ENCODE assay signal across 8 cellular contexts in the genomic region with DNA sequence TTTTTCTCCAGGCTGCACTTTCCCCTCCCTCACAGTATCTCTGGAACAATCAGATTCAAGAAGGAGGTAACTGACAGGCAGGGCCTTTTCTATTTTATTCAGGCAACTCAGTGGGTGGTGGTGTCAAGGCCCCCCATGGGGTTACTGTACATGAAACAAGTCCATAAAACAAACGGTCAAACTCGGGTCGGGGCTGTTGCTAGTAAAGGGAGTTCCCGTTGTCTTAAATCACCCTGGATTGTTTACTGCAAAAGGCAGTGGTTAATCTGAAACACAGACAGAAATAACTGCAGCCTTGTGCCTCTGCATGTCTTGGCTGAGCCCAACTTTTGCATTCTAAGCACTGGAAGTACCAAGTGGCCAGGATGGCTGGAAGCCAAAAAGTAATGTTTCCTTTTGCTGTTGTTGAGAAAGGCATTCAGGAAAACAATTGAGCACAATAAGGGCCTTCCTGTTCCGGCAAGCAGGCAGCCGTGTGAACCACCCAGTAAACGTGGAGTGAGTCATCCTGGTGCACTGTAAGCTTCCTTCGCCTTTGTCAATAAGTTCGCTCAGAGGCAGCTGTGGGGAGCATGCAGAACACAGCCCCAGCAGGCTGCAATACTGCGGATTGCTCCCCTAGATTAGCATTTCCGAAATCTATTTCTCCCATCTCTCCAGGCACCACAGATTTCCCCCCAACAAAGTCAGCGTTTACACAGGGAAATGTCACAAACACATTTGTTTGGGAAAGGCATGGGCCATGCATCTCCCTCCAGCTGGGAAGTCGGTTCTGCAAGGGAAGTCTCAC.
DNase-seq lines count a peak whose midpoint lies in the region; ATAC-seq, FAIRE-seq and TF ChIP-seq lines count a peak whose summit lies in the region.

No MANE protein-coding gene starts in this region.

- H3K4me1 ChIP-seq in left ventricle myocardium inferior: peaks cover 36% of the 10 kb centered on the region

- H3K36me3 ChIP-seq in left ventricle myocardium inferior: no peaks in the 10 kb centered on the region

- ATAC-seq in GM19395 (IDR thresholded peaks at IDR 0.05; ENCODE audit: unreplicated experiment) (peak; percentile 87), HG03439 (IDR thresholded peaks at IDR 0.05; ENCODE audit: unreplicated experiment) (peak; percentile 85)

- peak overlapping the region; percentile 82 for H3K27ac ChIP-seq in left ventricle myocardium inferior (replicated peaks)

- DNase-seq in AML-193 (lab: John Stamatoyannopoulos, UW): peak; percentile 65 to 81
- DNase-seq in RPMI7951 (ENCODE audit: low read depth): peak; percentile 99
- peak; percentile 12 for DNase-seq in activated naive CD8-positive, alpha-beta T cell treated with anti-CD3 and anti-CD28 coated beads, Interleukin-2, amount 50 U/mL, for 16 hours (ENCODE audit: low read depth, low spot score)
- DNase-seq in left ventricle myocardium inferior: peak; percentile 37
- DNase-seq in retina: peak; percentile 25
- no peak for DNase-seq in GM12891 (ENCODE audit: insufficient read length, low spot score)

- H3K4me3 ChIP-seq in left ventricle myocardium inferior: peak overlapping the region; percentile 14

- no peak for TF ChIP-seq POLR2A in GM12891 (IDR thresholded peaks at IDR 0.05; ENCODE audit: low read depth, low read length)

- FAIRE-seq in GM12891 (lab: Jason Lieb, UNC): no peak

- peaks cover 6% of the 10 kb centered on the region for H3K9me3 ChIP-seq in left ventricle myocardium inferior (replicated peaks)

- no peak for TF ChIP-seq CTCF in left ventricle myocardium inferior (IDR thresholded peaks at IDR 0.05; ENCODE audit: borderline replicate concordance)

- intact Hi-C loops in left ventricle myocardium inferior (cut with micrococcal nuclease): no loop called here

- H3K27me3 ChIP-seq in left ventricle myocardium inferior (ENCODE audit: low read depth): no peaks in the 10 kb centered on the region

TF ChIP-seq in GM12891, 5 proteins besides CTCF, POLR2A, EP300 and RAD21:
- TF ChIP-seq POLR2AphosphoS5 (IDR thresholded peaks at IDR 0.05; ENCODE audit: low read depth, low read length) (no peak), TAF1 (IDR thresholded peaks at IDR 0.05; ENCODE audit: low read depth, low read length) (no peak), PAX5 (IDR thresholded peaks at IDR 0.05; ENCODE audit: insufficient read depth, low read length, severe bottlenecking) (no peak), SPI1 (IDR thresholded peaks at IDR 0.05; ENCODE audit: low read depth, low read length) (no peak), POU2F2 (IDR thresholded peaks at IDR 0.05; ENCODE audit: low read depth, low read length) (no peak)
